In genomic region chrX:19513383-19513782, GRCh38 we compare ENCODE assay signal across 14 cellular contexts. TPM values are rescaled to one million over a fixed set of nuclear protein-coding genes. Genes with fewer than 3 reads are reported as not detected.
DNase-seq lines count a peak whose midpoint lies in the region; ATAC-seq and TF ChIP-seq lines count a peak whose summit lies in the region.
"Had no signal": no experiment of that assay in that cellular context is flagged by ENCODE, and none has a peak within 500 bp of the region (broad histone marks: within the 10 kb centered on the region; RNA-seq: fewer than 3 reads in every experiment).

No MANE protein-coding gene starts in this region.

- H3K36me3 ChIP-seq in left lung (no peaks in the 10 kb centered on the region), OCI-LY7 (ENCODE audit: insufficient read depth, low read length) (no peaks in the 10 kb centered on the region)

- intact Hi-C loops in left lung (cut with DNase I), result no loop called here
- intact Hi-C loops in OCI-LY7 (cut with micrococcal nuclease; ENCODE audit: unreplicated experiment), result no loop called here

- peaks cover 7 to 27% of the 10 kb centered on the region in 2 donors for H3K27me3 ChIP-seq in left lung

- H3K79me2 ChIP-seq in OCI-LY7 (ENCODE audit: insufficient read depth, low read depth, low read length), result no peaks in the 10 kb centered on the region

- H3K4me3 ChIP-seq in left lung (no peak overlapping the region), OCI-LY7 (ENCODE audit: low read depth, low read length, poor library complexity, severe bottlenecking) (no peak overlapping the region)

- H3K4me2 ChIP-seq in OCI-LY7 (ENCODE audit: low read length), result no peak overlapping the region

- no peaks in the 10 kb centered on the region for H4K20me1 ChIP-seq in OCI-LY7 (ENCODE audit: insufficient read depth, low read length)

- BruUV-seq in OCI-LY7 (replicated peaks; lab: Mats Ljungman, UMichigan), result no TSS peak

- H3K27ac Mint-ChIP-seq in stimulated activated naive CD8-positive, alpha-beta T cell treated with anti-CD3 and anti-CD28 coated beads, Interleukin-15, amount 100 ng/mL, for 72 hours, result no peak overlapping the region
- H3K27ac Mint-ChIP-seq: activated naive CD8-positive, alpha-beta T cell treated with anti-CD3 and anti-CD28 coated beads, Interleukin-2, amount 10 ng/mL, durations not matched to agents 7 days and 5 days had no signal

- ATAC-seq in left lung (peak; percentile 80), HG03196 (IDR thresholded peaks at IDR 0.05; ENCODE audit: unreplicated experiment) (no peak), GM18909 (IDR thresholded peaks at IDR 0.05; ENCODE audit: poor library complexity, unreplicated experiment) (no peak)
- ATAC-seq in stimulated activated naive CD8-positive, alpha-beta T cell treated with anti-CD3 and anti-CD28 coated beads, Interleukin-15, amount 100 ng/mL, for 72 hours, result no peak
- ATAC-seq: naive thymus-derived CD4-positive, alpha-beta T cell; Right ventricle myocardium inferior had no signal

- H3K4me1 ChIP-seq in left lung (peaks cover 0 to 8% of the 10 kb centered on the region in 2 donors), OCI-LY7 (ENCODE audit: insufficient read depth, low read length, poor library complexity, severe bottlenecking) (no peaks in the 10 kb centered on the region)

- H3K9me3 ChIP-seq in left lung, result no peaks in the 10 kb centered on the region
- H3K9me3 ChIP-seq in OCI-LY7 (ENCODE audit: low read length), result no peaks in the 10 kb centered on the region

- no peak overlapping the region for H2AFZ ChIP-seq in OCI-LY7 (ENCODE audit: low read length)

- no peaks in the 10 kb centered on the region for H3K9me3 Mint-ChIP-seq in stimulated activated naive CD8-positive, alpha-beta T cell treated with anti-CD3 and anti-CD28 coated beads, Interleukin-15, amount 100 ng/mL, for 72 hours

- DNase-seq in DMS53 (lab: John Stamatoyannopoulos, UW) (peak; percentile 83), NCI-H1092 treated with DMSO at 0.1 percent for 48 hours (lab: John Stamatoyannopoulos, UW) (peak; percentile 53), SHP77 (lab: John Stamatoyannopoulos, UW) (peak; percentile 61 to 76), left lung (peak in 1 of 2 donors; percentile 34), OCI-LY7 (ENCODE audit: low spot score) (no peak)
- DNase-seq in stimulated activated naive CD8-positive, alpha-beta T cell treated with anti-CD3 and anti-CD28 coated beads, Interleukin-15, amount 100 ng/mL, for 72 hours, result no peak
- DNase-seq: activated CD4-positive, alpha-beta T cell treated with anti-CD3 and anti-CD28 coated beads, Interleukin-2, amount 50 U/mL, for 4 hours; activated naive CD8-positive, alpha-beta T cell treated with anti-CD3 and anti-CD28 coated beads, Interleukin-2, amount 10 ng/mL, durations not matched to agents 7 days and 5 days; hippocampal formation; MM.1S; naive thymus-derived CD4-positive, alpha-beta T cell had no signal

- no peaks in the 10 kb centered on the region for H3K9me2 ChIP-seq in OCI-LY7 (ENCODE audit: insufficient read depth, low read length)

- H3K27ac ChIP-seq in left lung, result no peak overlapping the region
- no peak overlapping the region for H3K27ac ChIP-seq in OCI-LY7 (ENCODE audit: low read depth, low read length, poor library complexity, severe bottlenecking)

- CTCF ChIA-PET in OCI-LY7 (lab: Charles Lee; ENCODE audit: unreplicated experiment), result no interaction called here

- peaks cover 30% of the 10 kb centered on the region for H3K27me3 Mint-ChIP-seq in stimulated activated naive CD8-positive, alpha-beta T cell treated with anti-CD3 and anti-CD28 coated beads, Interleukin-15, amount 100 ng/mL, for 72 hours

- H3K4me1 Mint-ChIP-seq in stimulated activated naive CD8-positive, alpha-beta T cell treated with anti-CD3 and anti-CD28 coated beads, Interleukin-15, amount 100 ng/mL, for 72 hours, result peaks cover 6% of the 10 kb centered on the region

- H3K4me3 Mint-ChIP-seq in stimulated activated naive CD8-positive, alpha-beta T cell treated with anti-CD3 and anti-CD28 coated beads, Interleukin-15, amount 100 ng/mL, for 72 hours, result no peak overlapping the region

- POLR2A ChIA-PET in OCI-LY7 (lab: Charles Lee), result no interaction called here

- no peak for TF ChIP-seq CTCF in left lung (IDR thresholded peaks at IDR 0.05)
- TF ChIP-seq CTCF in OCI-LY7 (conservative IDR thresholded peaks at IDR 0.05; ENCODE audit: low read length), result no peak

RNA-seq across cellular contexts. Expression of gene MAP3K15, which starts 1.9 kb away (rescaled TPM):
- total RNA-seq in left lung, result under 1 TPM; 0.24 to 0.41 TPM
- not detected in 2 replicates for total RNA-seq in OCI-LY7 (2014; rRNA removed; shearing (Covaris generic))
- not detected in 2 replicates for total RNA-seq in OCI-LY7 (2022)
- total RNA-seq: Right ventricle myocardium inferior had no signal

Comparison
In these comparisons a context has a peak if more than half of its experiments do, and no peak if none do; other contexts are left out.
1. DNase-seq: peak in DMS53 (single experiment), NCI-H1092 treated with DMSO at 0.1 percent for 48 hours (single experiment) and SHP77 (2 of 2); none in stimulated activated naive CD8-positive, alpha-beta T cell treated with anti-CD3 and anti-CD28 coated beads, Interleukin-15, amount 100 ng/mL, for 72 hours (0 of 2) and OCI-LY7 (single experiment).